Comparison of ENCODE assay signal across 7 cellular contexts in genomic region chr13:76992548-76993001, GRCh38. TPM values are rescaled to one million over a fixed set of nuclear protein-coding genes. Genes with fewer than 3 reads are reported as not detected.
A peak's percentile ranks its signal among the peaks of the same experiment; 100 is the strongest.
DNase-seq lines count a peak whose midpoint lies in the region; ATAC-seq and TF ChIP-seq lines count a peak whose summit lies in the region.

No MANE protein-coding gene starts in this region.

- peak overlapping the region; percentile 91 for H3K4me3 ChIP-seq in HUES48 (ENCODE audit: low read depth, low read length)
- peak overlapping the region; percentile 93 for H3K4me3 ChIP-seq in fibroblast of villous mesenchyme (ENCODE audit: low read depth, low read length)

- peaks cover 5% of the 10 kb centered on the region; the same call in 1 of the 2 replicates for H3K4me1 ChIP-seq in HUES48 (ENCODE audit: control insufficient read depth, insufficient read depth, low read length)

- peak overlapping the region; percentile 98 for H3K27ac Mint-ChIP-seq in neural crest cell (ENCODE audit: unreplicated experiment)

- H3K36me3 ChIP-seq in HUES48 (ENCODE audit: control insufficient read depth, insufficient read depth, low read length) = peaks cover 14% of the 10 kb centered on the region

- H3K9ac ChIP-seq in HUES48 (ENCODE audit: low read depth, low read length) = peak overlapping the region; percentile 81

- no peak for TF ChIP-seq CTCF in fibroblast of villous mesenchyme (IDR thresholded peaks at IDR 0.05; ENCODE audit: insufficient read depth, low read depth, low read length)
- no peak for TF ChIP-seq CTCF in neural crest cell (conservative IDR thresholded peaks at IDR 0.05)

- peak; percentile 64 for DNase-seq in activated CD8-positive, alpha-beta memory T cell treated with anti-CD3 and anti-CD28 coated beads, Interleukin-2, amount 50 U/mL, for 48 hours
- DNase-seq in fibroblast of villous mesenchyme (ENCODE audit: low read depth) = peak; percentile 25
- no peak for DNase-seq in neural crest cell (ENCODE audit: low read depth, low spot score)
- no peak for DNase-seq in foreskin melanocyte

- H3K9me3 Mint-ChIP-seq in neural crest cell = no peaks in the 10 kb centered on the region

- ATAC-seq in GM18511 (IDR thresholded peaks at IDR 0.05; ENCODE audit: unreplicated experiment) = peak; percentile 15
- ATAC-seq in HG03175 (IDR thresholded peaks at IDR 0.05; ENCODE audit: unreplicated experiment) = no peak

- H3K36me3 Mint-ChIP-seq in neural crest cell (ENCODE audit: low read depth) = peaks cover 6% of the 10 kb centered on the region

- no peaks in the 10 kb centered on the region for H3K27me3 Mint-ChIP-seq in neural crest cell (ENCODE audit: low read depth)

- H3K27ac ChIP-seq in HUES48 (ENCODE audit: low read depth, low read length) = peak overlapping the region; percentile 72

- H3K4me1 Mint-ChIP-seq in neural crest cell = peaks cover 30% of the 10 kb centered on the region

- H3K27me3 ChIP-seq in HUES48 (ENCODE audit: control insufficient read depth, insufficient read depth, low read length) = no peaks in the 10 kb centered on the region

- H3K4me3 Mint-ChIP-seq in neural crest cell = peak overlapping the region; percentile 97

- H3K9me3 ChIP-seq in HUES48 (ENCODE audit: control insufficient read depth, insufficient read depth, low read length) = no peaks in the 10 kb centered on the region

RNA-seq across cellular contexts. Expression of gene CLN5, which starts 0.7 kb away (rescaled TPM):
- total RNA-seq in fibroblast of villous mesenchyme (24.5 and 38.4 TPM in 2 replicates), neural crest cell (17.3 and 17.5 TPM in 2 replicates)

RNA-seq across cellular contexts. Expression of gene FBXL3, which starts 34.4 kb away (rescaled TPM):
- total RNA-seq in fibroblast of villous mesenchyme (53.1 and 61.3 TPM in 2 replicates), neural crest cell (21.7 and 25.1 TPM in 2 replicates)

RNA-seq across cellular contexts. Expression of gene ACOD1, which starts 44.3 kb away (rescaled TPM):
- not detected in 2 replicates for total RNA-seq in fibroblast of villous mesenchyme
- total RNA-seq in neural crest cell = not detected in 2 replicates

Comparison
In these comparisons a context has a peak if more than half of its experiments do, and no peak if none do; other contexts are left out.
1. DNase-seq: peak in activated CD8-positive, alpha-beta memory T cell treated with anti-CD3 and anti-CD28 coated beads, Interleukin-2, amount 50 U/mL, for 48 hours (single experiment) and fibroblast of villous mesenchyme (single experiment); none in neural crest cell (single experiment) and foreskin melanocyte (single experiment).